ENCODE assay signal across 8 cellular contexts in the genomic region with DNA sequence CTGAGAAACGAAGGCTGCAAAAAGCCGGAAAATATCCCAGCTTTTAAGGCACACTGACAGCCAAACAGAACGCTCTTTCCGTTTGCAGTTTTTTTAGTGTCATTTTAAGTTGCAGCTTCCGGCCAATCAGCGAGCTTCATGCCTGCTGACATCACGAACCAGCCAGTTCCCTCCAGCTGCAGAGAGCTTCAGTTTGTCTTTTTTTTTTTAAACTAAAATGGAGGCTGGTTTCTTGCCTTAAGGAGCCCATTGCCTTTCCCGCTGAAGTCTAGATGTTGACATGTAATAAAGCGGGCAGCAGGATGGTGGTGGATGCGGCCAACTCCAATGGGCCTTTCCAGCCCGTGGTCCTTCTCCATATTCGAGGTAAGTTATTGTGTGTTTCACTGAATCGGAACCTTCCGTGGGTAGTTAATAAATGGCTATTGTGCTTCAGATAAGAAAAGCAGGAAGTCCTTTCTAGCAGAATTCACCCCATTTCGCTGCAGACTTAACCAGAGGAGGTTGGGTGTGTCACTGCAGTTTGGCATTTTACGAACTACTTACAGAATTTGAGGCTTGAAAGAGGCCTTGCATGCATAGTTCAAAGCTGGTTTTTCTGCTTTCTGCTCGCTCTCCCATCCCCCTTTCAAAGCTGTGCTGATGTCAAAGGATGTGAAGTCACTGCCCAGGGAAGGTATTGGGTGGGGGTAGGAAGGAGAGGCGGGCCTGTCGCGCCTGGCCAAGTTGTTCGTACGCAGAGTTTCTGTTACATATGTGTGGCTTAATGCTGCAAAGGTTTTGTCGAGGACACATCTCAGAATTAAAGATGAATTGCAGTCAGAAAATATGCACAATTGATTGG. TPM values are rescaled to one million over a fixed set of nuclear protein-coding genes. Genes with fewer than 3 reads are reported as not detected.
DNase-seq lines count a peak whose midpoint lies in the region; FAIRE-seq and TF ChIP-seq lines count a peak whose summit lies in the region.

No MANE protein-coding gene starts in this region.

- H3K9me3 Mint-ChIP-seq in nephron, result no peaks in the 10 kb centered on the region

- peak; percentile 97 for FAIRE-seq in G401.6 (lab: Jason Lieb, UNC)

- H3K4me1 ChIP-seq in HAP-1, result peaks cover 17% of the 10 kb centered on the region

- peaks cover 7% of the 10 kb centered on the region for H3K36me3 Mint-ChIP-seq in nephron (ENCODE audit: low read depth)

- peak overlapping the region; percentile 99 to 100 (median 99) for H3K27ac Mint-ChIP-seq in nephron

- peaks cover 11% of the 10 kb centered on the region for H3K36me3 ChIP-seq in HAP-1 (replicated peaks)

- peak; percentile 85 to 92 for DNase-seq in HAP-1 (ENCODE audit: low spot score in 2 of 2)
- peak; percentile 89 for DNase-seq in M059J (ENCODE audit: low read depth)
- peak; percentile 44 for DNase-seq in activated gamma-delta T cell (lab: John Stamatoyannopoulos, UW)
- peak; percentile 96 for DNase-seq in fibroblast of the conjunctiva (ENCODE audit: low read depth)
- DNase-seq in substantia nigra (lab: John Stamatoyannopoulos, UW), result peak in 48 of 49 donors; percentile 35 to 94 (median 80)

- H3K4me1 Mint-ChIP-seq in nephron, result peaks cover 32% of the 10 kb centered on the region

- TF ChIP-seq POLR2A in Raji (IDR thresholded peaks at IDR 0.05; ENCODE audit: insufficient read depth, low read depth, low read length), result peak; percentile 70

- H3K27me3 ChIP-seq in HAP-1 (ENCODE audit: low read depth), result no peaks in the 10 kb centered on the region

- H3K4me3 Mint-ChIP-seq in nephron, result peak overlapping the region; percentile 94 to 98 (median 98)

- in situ Hi-C loops in HAP-1 (cut with MboI; ENCODE audit: low sequenced_read_pairs), result no loop called here

- no peak for TF ChIP-seq CTCF in nephron (IDR thresholded peaks at IDR 0.05; ENCODE audit: unreplicated experiment in 3 of 3)

- peak overlapping the region; percentile 51 for H3K4me3 ChIP-seq in HAP-1

- no peaks in the 10 kb centered on the region for H3K9me3 ChIP-seq in HAP-1

- peak overlapping the region; percentile 97 for H3K27ac ChIP-seq in substantia nigra (ENCODE audit: low read depth, low read length, poor library complexity, severe bottlenecking)

- no peaks in the 10 kb centered on the region for H3K27me3 Mint-ChIP-seq in nephron (ENCODE audit: low read depth)

RNA-seq across cellular contexts. Expression of gene PPP2R5C, which starts 48.4 kb away (rescaled TPM):
- total RNA-seq in M059J (2014; rRNA removed; shearing (Covaris generic)), result 54.4 and 81.1 TPM in 2 replicates

Comparison
In these comparisons a context has a peak if more than half of its experiments do, and no peak if none do; other contexts are left out.
1. Peak in every context shown above with its lines: DNase-seq, H3K4me3 ChIP-seq and H3K27ac ChIP-seq.
2. DNase-seq: peak in every context shown above with its lines; median percentile 96 in fibroblast of the conjunctiva; 89 in M059J; 88 in HAP-1; 80 in substantia nigra; 44 in activated gamma-delta T cell.